In the genomic region with DNA sequence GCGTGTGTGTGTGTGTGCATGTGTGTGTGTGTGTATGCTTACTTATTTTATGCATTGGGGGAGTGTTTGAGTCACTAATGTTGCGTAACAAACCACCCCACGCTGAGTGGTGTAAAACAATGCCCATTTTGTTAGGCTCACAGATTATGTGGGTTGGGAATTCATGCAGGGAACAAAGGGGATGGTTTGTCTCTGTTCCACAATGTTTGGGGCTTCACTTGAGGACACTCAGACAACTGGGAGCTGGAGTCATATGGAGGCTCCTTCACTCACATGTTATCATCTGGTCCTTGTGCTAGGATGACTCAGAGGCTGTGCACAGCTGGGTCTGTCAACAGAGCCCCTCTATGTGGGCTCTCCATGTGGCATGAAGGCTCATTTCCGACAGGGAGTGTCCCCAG, we compare ENCODE assay signal across 1 cellular context.
TF ChIP-seq lines count a peak whose summit lies in the region.

No MANE protein-coding gene starts in this region.

TF ChIP-seq in HepG2, 621 proteins besides CTCF, POLR2A, EP300 and RAD21 (continued from another document):
- TF ChIP-seq CEBPB (IDR thresholded peaks at IDR 0.05; ENCODE audit: borderline replicate concordance, low read depth, low read length) (peak; percentile 79; the same call in 1 of the 2 replicates), PATZ1 (CRISPR knock-in tag; IDR thresholded peaks at IDR 0.05) (peak; percentile 25; the same call in 1 of the 2 replicates), SOX13 (IDR thresholded peaks at IDR 0.05) (no peak), SOX13 (CRISPR knock-in tag; conservative IDR thresholded peaks at IDR 0.05 in 1 of 2, IDR thresholded peaks at IDR 0.05 in 1 of 2) (peak in 1 of 2 experiments; percentile 33; a peak in 1 of 4 replicates)
TF ChIP-seq in HepG2: peak in this region for 4.
